Comparison of ENCODE assay signal across 1 cellular context in the genomic region with DNA sequence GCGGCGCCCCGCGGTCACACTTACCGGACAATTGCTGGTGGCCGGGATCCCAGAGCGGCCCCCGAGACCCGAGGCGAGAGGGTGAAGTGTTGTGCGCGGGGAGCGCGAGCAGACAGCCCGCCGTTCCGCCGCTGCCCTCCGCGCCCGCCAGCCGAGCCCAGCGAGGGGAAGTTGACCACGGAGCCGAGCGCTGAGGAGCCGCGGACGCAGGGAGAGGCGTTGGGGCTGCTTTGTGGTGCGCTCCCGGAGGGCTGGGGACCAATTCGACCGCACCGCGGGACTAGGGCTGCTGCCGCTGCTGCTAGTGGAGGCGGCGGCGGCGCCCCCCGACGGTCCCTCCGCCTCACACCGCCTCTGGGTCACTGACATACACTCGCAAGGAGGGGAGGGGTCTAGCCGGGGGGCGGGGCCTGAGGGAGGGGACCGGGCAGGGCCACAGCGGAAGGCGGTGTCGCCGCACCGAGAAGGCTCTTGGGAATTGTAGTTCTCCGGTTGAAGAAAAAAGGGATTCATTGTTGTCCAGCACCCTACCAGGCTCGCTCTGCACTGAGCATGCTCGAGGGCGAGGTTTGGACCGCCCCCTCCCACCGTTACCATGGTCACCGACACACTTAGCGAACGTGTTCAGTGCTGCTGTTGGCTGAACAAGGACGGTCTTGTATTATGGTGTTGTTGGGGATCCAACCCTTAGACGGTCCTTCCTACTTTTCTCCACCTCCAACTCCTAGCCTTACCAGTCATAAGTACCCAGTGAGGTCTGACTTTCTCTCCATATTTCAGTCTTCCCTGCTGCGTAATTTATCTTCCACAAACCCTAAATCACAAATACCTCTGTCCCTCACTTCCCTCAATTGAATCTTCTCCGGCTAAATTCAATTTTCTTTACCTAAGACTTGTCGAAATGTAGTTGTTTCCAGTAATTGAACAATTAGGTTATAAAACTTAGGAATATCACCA.
TF ChIP-seq lines count a peak whose summit lies in the region.

A gene with protein sequence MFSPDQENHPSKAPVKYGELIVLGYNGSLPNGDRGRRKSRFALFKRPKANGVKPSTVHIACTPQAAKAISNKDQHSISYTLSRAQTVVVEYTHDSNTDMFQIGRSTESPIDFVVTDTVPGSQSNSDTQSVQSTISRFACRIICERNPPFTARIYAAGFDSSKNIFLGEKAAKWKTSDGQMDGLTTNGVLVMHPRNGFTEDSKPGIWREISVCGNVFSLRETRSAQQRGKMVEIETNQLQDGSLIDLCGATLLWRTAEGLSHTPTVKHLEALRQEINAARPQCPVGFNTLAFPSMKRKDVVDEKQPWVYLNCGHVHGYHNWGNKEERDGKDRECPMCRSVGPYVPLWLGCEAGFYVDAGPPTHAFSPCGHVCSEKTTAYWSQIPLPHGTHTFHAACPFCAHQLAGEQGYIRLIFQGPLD (minus strand): TSS at position 364 of the 957 bp plus-strand sequence. CDS start 36,110 bp downstream, outside the sequence.

TF ChIP-seq in SK-N-SH, 30 proteins besides CTCF, POLR2A, EP300 and RAD21 (continued from another document):
- TF ChIP-seq FOXJ3 (CRISPR knock-in tag; IDR thresholded peaks at IDR 0.05) (no peak), EZH2phosphoT487 (IDR thresholded peaks at IDR 0.05; ENCODE audit: borderline replicate concordance, low read depth) (no peak), FOXM1 (IDR thresholded peaks at IDR 0.05; ENCODE audit: low read depth) (no peak), TEAD4 (IDR thresholded peaks at IDR 0.05; ENCODE audit: borderline replicate concordance, insufficient read depth) (no peak), TAF1 (IDR thresholded peaks at IDR 0.05; ENCODE audit: borderline replicate concordance, low read depth, low read length) (peak; percentile 64; the same call in 1 of the 2 replicates), RCOR1 (IDR thresholded peaks at IDR 0.05; ENCODE audit: low read length) (no peak), CHD2 (IDR thresholded peaks at IDR 0.05; ENCODE audit: low read length, partially characterized antibody) (peak; percentile 25), JUND (IDR thresholded peaks at IDR 0.05) (no peak), YY1 (IDR thresholded peaks at IDR 0.05; ENCODE audit: low read depth) (no peak), POLR2AphosphoS5 (IDR thresholded peaks at IDR 0.05; ENCODE audit: low read depth, low read length) (peak; percentile 89), GABPA (IDR thresholded peaks at IDR 0.05; ENCODE audit: low read depth) (peak; percentile 63), RFX5 (IDR thresholded peaks at IDR 0.05; ENCODE audit: low read length) (no peak), MEF2A (IDR thresholded peaks at IDR 0.05; ENCODE audit: borderline replicate concordance, low read depth) (no peak), SMC3 (IDR thresholded peaks at IDR 0.05; ENCODE audit: low read depth, low read length) (peak; percentile 27; the same call in 1 of the 2 replicates), FOSL2 (IDR thresholded peaks at IDR 0.05; ENCODE audit: borderline replicate concordance, low read depth) (no peak), TCF12 (IDR thresholded peaks at IDR 0.05) (no peak)
- TF ChIP-seq, protein P1, sequence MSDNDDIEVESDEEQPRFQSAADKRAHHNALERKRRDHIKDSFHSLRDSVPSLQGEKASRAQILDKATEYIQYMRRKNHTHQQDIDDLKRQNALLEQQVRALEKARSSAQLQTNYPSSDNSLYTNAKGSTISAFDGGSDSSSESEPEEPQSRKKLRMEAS (IDR thresholded peaks at IDR 0.05; ENCODE audit: low read depth) = no peak
- TF ChIP-seq, protein P2, sequence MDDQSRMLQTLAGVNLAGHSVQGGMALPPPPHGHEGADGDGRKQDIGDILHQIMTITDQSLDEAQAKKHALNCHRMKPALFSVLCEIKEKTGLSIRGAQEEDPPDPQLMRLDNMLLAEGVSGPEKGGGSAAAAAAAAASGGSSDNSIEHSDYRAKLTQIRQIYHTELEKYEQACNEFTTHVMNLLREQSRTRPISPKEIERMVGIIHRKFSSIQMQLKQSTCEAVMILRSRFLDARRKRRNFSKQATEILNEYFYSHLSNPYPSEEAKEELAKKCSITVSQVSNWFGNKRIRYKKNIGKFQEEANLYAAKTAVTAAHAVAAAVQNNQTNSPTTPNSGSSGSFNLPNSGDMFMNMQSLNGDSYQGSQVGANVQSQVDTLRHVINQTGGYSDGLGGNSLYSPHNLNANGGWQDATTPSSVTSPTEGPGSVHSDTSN (IDR thresholded peaks at IDR 0.05) = no peak
- TF ChIP-seq, protein P3, sequence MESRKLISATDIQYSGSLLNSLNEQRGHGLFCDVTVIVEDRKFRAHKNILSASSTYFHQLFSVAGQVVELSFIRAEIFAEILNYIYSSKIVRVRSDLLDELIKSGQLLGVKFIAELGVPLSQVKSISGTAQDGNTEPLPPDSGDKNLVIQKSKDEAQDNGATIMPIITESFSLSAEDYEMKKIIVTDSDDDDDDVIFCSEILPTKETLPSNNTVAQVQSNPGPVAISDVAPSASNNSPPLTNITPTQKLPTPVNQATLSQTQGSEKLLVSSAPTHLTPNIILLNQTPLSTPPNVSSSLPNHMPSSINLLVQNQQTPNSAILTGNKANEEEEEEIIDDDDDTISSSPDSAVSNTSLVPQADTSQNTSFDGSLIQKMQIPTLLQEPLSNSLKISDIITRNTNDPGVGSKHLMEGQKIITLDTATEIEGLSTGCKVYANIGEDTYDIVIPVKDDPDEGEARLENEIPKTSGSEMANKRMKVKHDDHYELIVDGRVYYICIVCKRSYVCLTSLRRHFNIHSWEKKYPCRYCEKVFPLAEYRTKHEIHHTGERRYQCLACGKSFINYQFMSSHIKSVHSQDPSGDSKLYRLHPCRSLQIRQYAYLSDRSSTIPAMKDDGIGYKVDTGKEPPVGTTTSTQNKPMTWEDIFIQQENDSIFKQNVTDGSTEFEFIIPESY (IDR thresholded peaks at IDR 0.05; ENCODE audit: borderline replicate concordance, low read depth) = no peak
- TF ChIP-seq, protein P4, sequence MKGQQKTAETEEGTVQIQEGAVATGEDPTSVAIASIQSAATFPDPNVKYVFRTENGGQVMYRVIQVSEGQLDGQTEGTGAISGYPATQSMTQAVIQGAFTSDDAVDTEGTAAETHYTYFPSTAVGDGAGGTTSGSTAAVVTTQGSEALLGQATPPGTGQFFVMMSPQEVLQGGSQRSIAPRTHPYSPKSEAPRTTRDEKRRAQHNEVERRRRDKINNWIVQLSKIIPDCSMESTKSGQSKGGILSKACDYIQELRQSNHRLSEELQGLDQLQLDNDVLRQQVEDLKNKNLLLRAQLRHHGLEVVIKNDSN (IDR thresholded peaks at IDR 0.05; ENCODE audit: borderline replicate concordance, low read depth) = no peak
